12 cellular contexts compared by ENCODE assay signal in genomic region chr1:193614817-193615216, GRCh38.
DNase-seq lines count a peak whose midpoint lies in the region; ATAC-seq lines count a peak whose summit lies in the region.
"Had no signal": no experiment of that assay in that cellular context is flagged by ENCODE, and none has a peak within 500 bp of the region (broad histone marks: within the 10 kb centered on the region; RNA-seq: fewer than 3 reads in every experiment).

No MANE protein-coding gene starts in this region.

- DNase-seq in DMS53 (lab: John Stamatoyannopoulos, UW), result peak; percentile 81
- DNase-seq in epithelial cell of prostate (ENCODE audit: low read depth, low spot score), result peak; percentile 14
- no peak for DNase-seq in NCI-H2171 (lab: John Stamatoyannopoulos, UW)
- no peak for DNase-seq in iPS-NIHi7 (ENCODE audit: extremely low spot score)
- DNase-seq in OCI-M2 (lab: John Stamatoyannopoulos, UW; ENCODE audit: unreplicated experiment), result no peak
- DNase-seq in stimulated activated naive CD4-positive, alpha-beta T cell (lab: John Stamatoyannopoulos, UW), result no peak
- DNase-seq: activated CD8-positive, alpha-beta memory T cell treated with anti-CD3 and anti-CD28 coated beads, Interleukin-2, amount 50 U/mL, for 4 hours; Caco-2; effector CD8-positive, alpha-beta T cell had no signal

- H3K27ac ChIP-seq in epithelial cell of prostate, result peak overlapping the region; percentile 32

- peak; percentile 65 for ATAC-seq in GM19467 (IDR thresholded peaks at IDR 0.05; ENCODE audit: unreplicated experiment)
- ATAC-seq in HG03565 (IDR thresholded peaks at IDR 0.05; ENCODE audit: unreplicated experiment), result peak; percentile 78
- ATAC-seq: Panc1 had no signal

Comparison
In these comparisons a context has a peak if more than half of its experiments do, and no peak if none do; other contexts are left out.
1. DNase-seq: peak in DMS53 (single experiment) and epithelial cell of prostate (single experiment); none in NCI-H2171 (single experiment), iPS-NIHi7 (single experiment), OCI-M2 (single experiment) and stimulated activated naive CD4-positive, alpha-beta T cell (0 of 6).